ENCODE assay signal across 1 cellular context in the genomic region with DNA sequence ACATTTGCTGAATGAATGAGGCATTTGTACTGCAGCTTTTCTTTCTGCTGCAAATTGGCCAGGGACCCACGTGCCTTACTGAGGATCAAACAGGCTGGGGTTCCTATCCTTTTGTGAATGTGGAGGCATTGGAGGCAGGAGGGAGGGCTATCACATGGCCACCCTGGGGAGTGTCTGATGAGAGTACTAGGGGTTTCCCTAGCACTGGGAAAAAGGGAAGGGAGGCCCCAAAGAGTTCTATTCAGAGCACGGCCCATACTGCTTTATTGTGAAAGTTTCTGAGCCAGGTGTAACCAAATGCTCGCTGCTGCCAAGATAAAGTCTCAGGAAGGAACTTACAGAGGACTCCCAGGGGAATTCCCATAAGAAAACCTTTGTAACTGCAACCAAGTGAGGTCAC.
A peak's percentile ranks its signal among the peaks of the same experiment; 100 is the strongest.
TF ChIP-seq lines count a peak whose summit lies in the region.

No MANE protein-coding gene starts in this region.

TF ChIP-seq in H1, 55 proteins besides CTCF, POLR2A, EP300 and RAD21:
- TF ChIP-seq, protein P1, sequence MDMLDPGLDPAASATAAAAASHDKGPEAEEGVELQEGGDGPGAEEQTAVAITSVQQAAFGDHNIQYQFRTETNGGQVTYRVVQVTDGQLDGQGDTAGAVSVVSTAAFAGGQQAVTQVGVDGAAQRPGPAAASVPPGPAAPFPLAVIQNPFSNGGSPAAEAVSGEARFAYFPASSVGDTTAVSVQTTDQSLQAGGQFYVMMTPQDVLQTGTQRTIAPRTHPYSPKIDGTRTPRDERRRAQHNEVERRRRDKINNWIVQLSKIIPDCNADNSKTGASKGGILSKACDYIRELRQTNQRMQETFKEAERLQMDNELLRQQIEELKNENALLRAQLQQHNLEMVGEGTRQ (IDR thresholded peaks at IDR 0.05; ENCODE audit: low read length): peak; percentile 36; the same call in 1 of the 2 replicates
- TF ChIP-seq RBBP5 (IDR thresholded peaks at IDR 0.05; ENCODE audit: borderline replicate concordance, low read depth, low read length) (no peak), JUN (IDR thresholded peaks at IDR 0.05; ENCODE audit: low read depth, low read length) (no peak), E2F6 (IDR thresholded peaks at IDR 0.05) (peak; percentile 58; the same call in 1 of the 2 replicates), TCF12 (IDR thresholded peaks at IDR 0.05; ENCODE audit: low read depth, low read length) (0 out of 2 replicates have a peak, but pooled peaks have one; percentile 9), MAX (IDR thresholded peaks at IDR 0.05) (peak; percentile 85)
